Comparison of ENCODE assay signal across 1 cellular context in the genomic region with DNA sequence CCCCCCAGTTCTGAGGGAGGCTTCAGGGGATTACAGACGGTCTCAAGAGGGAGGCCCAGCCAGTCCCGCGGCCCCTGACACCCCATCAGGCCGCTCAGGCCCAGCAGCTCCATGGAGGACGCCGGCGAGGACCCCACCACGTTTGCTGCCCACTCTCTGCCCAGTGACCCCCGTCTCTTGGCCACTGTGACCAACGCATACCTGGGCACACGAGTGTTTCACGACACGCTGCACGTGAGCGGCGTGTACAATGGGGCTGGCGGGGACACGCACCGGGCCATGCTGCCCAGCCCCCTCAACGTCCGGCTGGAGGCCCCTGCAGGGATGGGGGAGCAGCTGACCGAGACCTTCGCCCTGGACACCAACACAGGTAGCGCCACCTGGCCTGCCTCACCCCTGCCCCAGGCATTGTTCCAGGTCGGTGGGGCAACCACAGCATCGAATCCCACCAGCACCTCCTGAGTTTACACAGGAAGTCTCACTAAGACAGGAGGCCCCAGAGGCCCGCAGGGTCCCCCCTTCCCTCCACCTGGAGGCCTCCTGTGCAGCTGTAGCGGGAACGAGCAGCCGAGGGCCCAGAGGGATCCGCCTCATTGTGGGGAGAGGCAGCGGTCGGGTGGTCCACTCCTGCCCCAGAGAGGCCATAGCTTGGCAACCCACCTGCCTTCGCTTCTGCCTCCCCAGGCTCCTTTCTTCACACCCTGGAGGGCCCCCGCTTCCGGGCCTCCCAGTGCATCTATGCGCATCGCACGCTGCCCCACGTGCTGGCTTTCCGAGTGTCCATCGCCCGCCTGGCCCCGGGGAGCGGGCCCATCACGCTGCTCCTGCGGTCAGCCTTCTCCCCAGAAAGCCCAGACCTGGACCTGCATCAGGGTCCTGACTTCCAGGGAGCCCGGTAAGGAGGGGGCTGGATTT.
TF ChIP-seq lines count a peak whose summit lies in the region.

No MANE protein-coding gene starts in this region.

TF ChIP-seq in endothelial cell of umbilical vein, 7 proteins besides CTCF, POLR2A, EP300 and RAD21:
- no peak for TF ChIP-seq POLR2AphosphoS5 (IDR thresholded peaks at IDR 0.05; ENCODE audit: insufficient read depth, low read depth, low read length)
- no peak for TF ChIP-seq EZH2 (IDR thresholded peaks at IDR 0.05; ENCODE audit: borderline replicate concordance, low read depth, low read length, severe bottlenecking)
- TF ChIP-seq FOS (IDR thresholded peaks at IDR 0.05; ENCODE audit: borderline replicate concordance, insufficient read depth, low read length), result no peak
- TF ChIP-seq JUN (IDR thresholded peaks at IDR 0.05; ENCODE audit: borderline replicate concordance, insufficient read depth, insufficient read length, low read depth), result no peak
- no peak for TF ChIP-seq MYC (IDR thresholded peaks at IDR 0.05; ENCODE audit: low read depth, low read length)
- TF ChIP-seq, protein P1, sequence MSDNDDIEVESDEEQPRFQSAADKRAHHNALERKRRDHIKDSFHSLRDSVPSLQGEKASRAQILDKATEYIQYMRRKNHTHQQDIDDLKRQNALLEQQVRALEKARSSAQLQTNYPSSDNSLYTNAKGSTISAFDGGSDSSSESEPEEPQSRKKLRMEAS (IDR thresholded peaks at IDR 0.05; ENCODE audit: insufficient read depth, insufficient read length), result no peak
- no peak for TF ChIP-seq GATA2 (IDR thresholded peaks at IDR 0.05; ENCODE audit: insufficient read depth, insufficient read length, low read depth, low read length)
